In genomic region chr11:117300773-117301172, GRCh38 we compare ENCODE assay signal across 14 cellular contexts. TPM values are rescaled to one million over a fixed set of nuclear protein-coding genes. Genes with fewer than 3 reads are reported as not detected.
A peak's percentile ranks its signal among the peaks of the same experiment; 100 is the strongest.
DNase-seq lines count a peak whose midpoint lies in the region; ATAC-seq and TF ChIP-seq lines count a peak whose summit lies in the region.
"Had no signal": no experiment of that assay in that cellular context is flagged by ENCODE, and none has a peak within 500 bp of the region (broad histone marks: within the 10 kb centered on the region; RNA-seq: fewer than 3 reads in every experiment).

No MANE protein-coding gene starts in this region.

- POLR2A ChIA-PET in Caco-2 (lab: Charles Lee), result interaction anchor here (0.5 kb wide), 1 partner anchor 21 kb away, joined by 8 read pairs; no protein-coding TSS in a partner anchor

- H3K36me3 Mint-ChIP-seq in Caco-2 (ENCODE audit: insufficient read depth, unreplicated experiment) (no peaks in the 10 kb centered on the region), osteocyte (ENCODE audit: unreplicated experiment) (peaks cover 7% of the 10 kb centered on the region)

- no peak for ATAC-seq in GM21576 (IDR thresholded peaks at IDR 0.05; ENCODE audit: unreplicated experiment)
- no peak for ATAC-seq in GM18873 (IDR thresholded peaks at IDR 0.05; ENCODE audit: low FRiP score, unreplicated experiment)

- H3K27ac ChIP-seq in OCI-LY3 (ENCODE audit: low read length), result no peak overlapping the region

- no peak overlapping the region for H3K4me3 Mint-ChIP-seq in Caco-2 (ENCODE audit: unreplicated experiment)
- H3K4me3 Mint-ChIP-seq in osteocyte (ENCODE audit: unreplicated experiment), result peak overlapping the region; percentile 11
- H3K4me3 Mint-ChIP-seq: activated CD4-positive, alpha-beta memory T cell treated with anti-CD3 and anti-CD28 coated beads, Interleukin-2, amount 10 ng/mL, durations not matched to agents 7 days and 5 days had no signal

- peak overlapping the region; percentile 91; the same call in 1 of the 2 replicates for H2AFZ ChIP-seq in OCI-LY3 (ENCODE audit: low read depth, low read length)

- BruUV-seq in Caco-2 (replicated peaks; lab: Mats Ljungman, UMichigan), result no TSS peak

- H3K27ac Mint-ChIP-seq in Caco-2 (ENCODE audit: unreplicated experiment), result peak overlapping the region; percentile 0
- H3K27ac Mint-ChIP-seq in osteocyte (ENCODE audit: unreplicated experiment), result peak overlapping the region; percentile 56
- H3K27ac Mint-ChIP-seq: activated CD4-positive, alpha-beta memory T cell treated with anti-CD3 and anti-CD28 coated beads, Interleukin-2, amount 10 ng/mL, durations not matched to agents 7 days and 5 days had no signal

- H3K4me1 ChIP-seq in Caco-2 (peaks cover 23% of the 10 kb centered on the region), OCI-LY3 (ENCODE audit: low read length) (peaks cover 28% of the 10 kb centered on the region)

- H3K4me3 ChIP-seq in Caco-2 (ENCODE audit: low read depth, low read length), result no peak overlapping the region
- H3K4me3 ChIP-seq in OCI-LY3 (ENCODE audit: low read length), result no peak overlapping the region
- no peak overlapping the region for H3K4me3 ChIP-seq in fibroblast of pulmonary artery (replicated peaks; ENCODE audit: low read depth, low read length)
- H3K4me3 ChIP-seq: lung had no signal

- TF ChIP-seq CTCF in Caco-2 (IDR thresholded peaks at IDR 0.05; ENCODE audit: insufficient read depth in 1 of 2, low read depth in 1 of 2, low read length in 1 of 2, severe bottlenecking in 1 of 2, unreplicated experiment in 1 of 2), result no peak
- TF ChIP-seq CTCF in OCI-LY3 (IDR thresholded peaks at IDR 0.05; ENCODE audit: low read depth, low read length), result no peak
- TF ChIP-seq CTCF in fibroblast of pulmonary artery (IDR thresholded peaks at IDR 0.05; ENCODE audit: low read length, missing control alignments), result no peak
- TF ChIP-seq CTCF in osteocyte (IDR thresholded peaks at IDR 0.05), result no peak

- intact Hi-C loops in Caco-2 (cut with micrococcal nuclease; ENCODE audit: unreplicated experiment), result no loop called here

- H3K36me3 ChIP-seq in Caco-2 (ENCODE audit: control insufficient read depth, insufficient read depth, low read length) (no peaks in the 10 kb centered on the region), OCI-LY3 (replicated peaks; ENCODE audit: low read depth, low read length) (no peaks in the 10 kb centered on the region)

- H3K4me2 ChIP-seq in OCI-LY3 (ENCODE audit: low read length), result peak overlapping the region; percentile 34

- H3K27me3 Mint-ChIP-seq in Caco-2 (ENCODE audit: insufficient read depth, unreplicated experiment) (no peaks in the 10 kb centered on the region), osteocyte (ENCODE audit: unreplicated experiment) (no peaks in the 10 kb centered on the region)
- H3K27me3 Mint-ChIP-seq: activated CD4-positive, alpha-beta memory T cell treated with anti-CD3 and anti-CD28 coated beads, Interleukin-2, amount 10 ng/mL, durations not matched to agents 7 days and 5 days had no signal

- H3K9me3 Mint-ChIP-seq in Caco-2 (ENCODE audit: unreplicated experiment) (no peaks in the 10 kb centered on the region), osteocyte (ENCODE audit: unreplicated experiment) (no peaks in the 10 kb centered on the region)
- H3K9me3 Mint-ChIP-seq: activated CD4-positive, alpha-beta memory T cell treated with anti-CD3 and anti-CD28 coated beads, Interleukin-2, amount 10 ng/mL, durations not matched to agents 7 days and 5 days had no signal

- H3K9me3 ChIP-seq in Caco-2, result no peaks in the 10 kb centered on the region
- H3K9me3 ChIP-seq in OCI-LY3 (ENCODE audit: insufficient read depth, low read length), result no peaks in the 10 kb centered on the region

- no peaks in the 10 kb centered on the region for H4K20me1 ChIP-seq in OCI-LY3 (ENCODE audit: insufficient read depth, low read length)

- peak in 1 of 2 experiments; percentile 27 for DNase-seq in Caco-2
- peak; percentile 70 for DNase-seq in fibroblast of pulmonary artery (ENCODE audit: low read depth)
- no peak for DNase-seq in osteocyte (ENCODE audit: extremely low spot score, unreplicated experiment)
- no peak for DNase-seq in DMS53 (lab: John Stamatoyannopoulos, UW)
- DNase-seq in activated effector memory CD4-positive, alpha-beta T cell treated with Interleukin-2 at 50 U/mL for 16 hours, result no peak
- DNase-seq: activated CD4-positive, alpha-beta memory T cell treated with anti-CD3 and anti-CD28 coated beads, Interleukin-2, amount 10 ng/mL, durations not matched to agents 7 days and 5 days; activated naive CD4-positive, alpha-beta T cell treated with anti-CD3 and anti-CD28 coated beads, Interleukin-2, amount 50 U/mL, for 16 hours; GOT3; NCI-H2081 treated with DMSO at 0.1 percent for 48 hours; T1000 had no signal

- H3K27me3 ChIP-seq in Caco-2 (replicated peaks; ENCODE audit: control insufficient read depth, insufficient read depth, low read length) (no peaks in the 10 kb centered on the region), OCI-LY3 (ENCODE audit: low read depth, low read length) (no peaks in the 10 kb centered on the region; the same call in 1 of the 2 replicates)

- no peak overlapping the region for H3K9ac ChIP-seq in OCI-LY3 (ENCODE audit: low read length)

- H3K79me2 ChIP-seq in OCI-LY3 (ENCODE audit: low read length), result no peaks in the 10 kb centered on the region

- CTCF ChIA-PET in Caco-2 (lab: Charles Lee), result interaction anchor here (0.5 kb wide), 1 partner anchor 561 kb away, joined by 3 read pairs; no protein-coding TSS in a partner anchor

- H3K4me1 Mint-ChIP-seq in Caco-2 (ENCODE audit: low read depth, unreplicated experiment) (peaks cover 20% of the 10 kb centered on the region), osteocyte (ENCODE audit: unreplicated experiment) (peaks cover 20% of the 10 kb centered on the region)

RNA-seq across cellular contexts. Expression of gene BACE1-AS, which starts 9.6 kb away (rescaled TPM):
- 18.8 TPM in 2 replicates for total RNA-seq in Caco-2 (2022)
- total RNA-seq in osteocyte, result 8.3 and 10.9 TPM in 2 replicates

RNA-seq across cellular contexts. Expression of gene BACE1, which starts 15.3 kb away (rescaled TPM):
- total RNA-seq in Caco-2 (2022) (11.0 and 11.2 TPM in 2 replicates), osteocyte (74.8 and 75.0 TPM in 2 replicates)

RNA-seq across cellular contexts. Expression of gene CEP164, which starts 26.9 kb away (rescaled TPM):
- 48.9 and 50.0 TPM in 2 replicates for total RNA-seq in Caco-2 (2022)
- 40.1 and 42.0 TPM in 2 replicates for total RNA-seq in osteocyte
